Comparison of ENCODE assay signal across 1 cellular context in the genomic region with DNA sequence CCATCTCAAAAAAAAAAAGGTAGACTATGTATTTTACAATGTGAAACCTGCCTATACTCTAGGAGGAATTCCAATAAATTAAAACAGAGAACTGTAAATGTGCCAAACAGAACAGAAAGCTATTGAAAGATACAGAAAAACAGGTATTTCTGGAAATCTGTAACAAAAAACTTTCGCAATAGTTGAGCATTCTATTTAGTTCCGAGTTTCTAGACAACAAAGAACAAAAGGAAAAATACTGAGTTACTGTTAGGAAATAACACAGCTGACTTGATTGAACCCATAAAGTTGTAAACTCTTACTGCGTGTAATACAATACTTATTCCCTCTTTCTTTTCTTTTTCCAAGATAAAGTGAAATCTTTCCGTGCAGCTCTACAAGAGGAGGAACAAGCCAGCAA.
TF ChIP-seq lines count a peak whose summit lies in the region.

No MANE protein-coding gene starts in this region.

TF ChIP-seq in Ishikawa, 13 proteins besides CTCF, POLR2A, EP300 and RAD21 (continued from another document):
- TF ChIP-seq, protein P1, sequence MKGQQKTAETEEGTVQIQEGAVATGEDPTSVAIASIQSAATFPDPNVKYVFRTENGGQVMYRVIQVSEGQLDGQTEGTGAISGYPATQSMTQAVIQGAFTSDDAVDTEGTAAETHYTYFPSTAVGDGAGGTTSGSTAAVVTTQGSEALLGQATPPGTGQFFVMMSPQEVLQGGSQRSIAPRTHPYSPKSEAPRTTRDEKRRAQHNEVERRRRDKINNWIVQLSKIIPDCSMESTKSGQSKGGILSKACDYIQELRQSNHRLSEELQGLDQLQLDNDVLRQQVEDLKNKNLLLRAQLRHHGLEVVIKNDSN (IDR thresholded peaks at IDR 0.05), result no peak
- peak; percentile 53; the same call in 1 of the 2 replicates for TF ChIP-seq TCF12 (IDR thresholded peaks at IDR 0.05; ENCODE audit: low read depth)
